ENCODE assay signal across 1 cellular context in genomic region chr6:142385352-142385751, GRCh38.
TF ChIP-seq lines count a peak whose summit lies in the region.

No MANE protein-coding gene starts in this region.

TF ChIP-seq in HepG2, 621 proteins besides CTCF, POLR2A, EP300 and RAD21 (continued from another document):
- TF ChIP-seq ARID5B (CRISPR knock-in tag; IDR thresholded peaks at IDR 0.05) (0 out of 2 replicates have a peak, but pooled peaks have one; percentile 22), GATA4 (IDR thresholded peaks at IDR 0.05; ENCODE audit: borderline replicate concordance, low read depth) (no peak), NR0B2 (CRISPR knock-in tag; IDR thresholded peaks at IDR 0.05) (no peak), ZNF225 (CRISPR knock-in tag; IDR thresholded peaks at IDR 0.05) (no peak), ZNF768 (CRISPR knock-in tag; IDR thresholded peaks at IDR 0.05) (no peak), KDM2A (CRISPR knock-in tag; IDR thresholded peaks at IDR 0.05; ENCODE audit: borderline replicate concordance, low read depth) (no peak), ZFY (CRISPR knock-in tag; IDR thresholded peaks at IDR 0.05) (no peak), ZSCAN31 (CRISPR knock-in tag; IDR thresholded peaks at IDR 0.05; ENCODE audit: low read depth) (no peak), ZNF749 (CRISPR knock-in tag; IDR thresholded peaks at IDR 0.05; ENCODE audit: borderline replicate concordance) (no peak), SP5 (CRISPR knock-in tag; IDR thresholded peaks at IDR 0.05; ENCODE audit: borderline replicate concordance, low read depth) (no peak), CEBPB (IDR thresholded peaks at IDR 0.05; ENCODE audit: borderline replicate concordance, low read depth, low read length) (0 out of 2 replicates have a peak, but pooled peaks have one; percentile 15), ZNF567 (CRISPR knock-in tag; IDR thresholded peaks at IDR 0.05; ENCODE audit: borderline replicate concordance) (no peak), FOXK1 (CRISPR knock-in tag; IDR thresholded peaks at IDR 0.05; ENCODE audit: borderline replicate concordance, low read depth) (no peak), KDM6A (CRISPR knock-in tag; IDR thresholded peaks at IDR 0.05; ENCODE audit: low read depth) (no peak), ZFP36L2 (CRISPR knock-in tag; IDR thresholded peaks at IDR 0.05) (no peak), MXD4 (CRISPR knock-in tag; IDR thresholded peaks at IDR 0.05) (no peak), NCOA1 (CRISPR knock-in tag; IDR thresholded peaks at IDR 0.05) (no peak), ZNF660 (CRISPR knock-in tag; IDR thresholded peaks at IDR 0.05; ENCODE audit: borderline replicate concordance, low read depth) (no peak), FOXA1 (IDR thresholded peaks at IDR 0.05) (peak; percentile 56; the same call in 1 of the 2 replicates), FOXA1 (CRISPR knock-in tag; IDR thresholded peaks at IDR 0.05) (no peak), ZNF230 (CRISPR knock-in tag; IDR thresholded peaks at IDR 0.05) (no peak), SMARCC2 (IDR thresholded peaks at IDR 0.05) (no peak), ZNF598 (CRISPR knock-in tag; IDR thresholded peaks at IDR 0.05; ENCODE audit: borderline replicate concordance) (no peak), ZBTB40 (IDR thresholded peaks at IDR 0.05) (no peak), ZBTB40 (CRISPR knock-in tag; IDR thresholded peaks at IDR 0.05) (no peak), ZNF781 (CRISPR knock-in tag; IDR thresholded peaks at IDR 0.05; ENCODE audit: borderline replicate concordance, not compliant biosample characterization) (no peak), NR3C1 (CRISPR knock-in tag; IDR thresholded peaks at IDR 0.05) (no peak), ZNF12 (CRISPR knock-in tag; IDR thresholded peaks at IDR 0.05) (0 out of 2 replicates have a peak, but pooled peaks have one; percentile 33), FOXA3 (CRISPR knock-in tag; IDR thresholded peaks at IDR 0.05) (peak; percentile 68), YEATS4 (CRISPR knock-in tag; IDR thresholded peaks at IDR 0.05; ENCODE audit: borderline replicate concordance) (no peak), ONECUT2 (CRISPR knock-in tag; IDR thresholded peaks at IDR 0.05) (no peak), ZFP62 (CRISPR knock-in tag; IDR thresholded peaks at IDR 0.05) (no peak), HNRNPL (IDR thresholded peaks at IDR 0.05; ENCODE audit: low read depth, low read length) (no peak), ZNF205 (CRISPR knock-in tag; IDR thresholded peaks at IDR 0.05) (no peak), CBX1 (IDR thresholded peaks at IDR 0.05; ENCODE audit: low read depth) (no peak), ZNF160 (CRISPR knock-in tag; IDR thresholded peaks at IDR 0.05) (no peak), ZNF678 (CRISPR knock-in tag; IDR thresholded peaks at IDR 0.05) (no peak), SALL2 (CRISPR knock-in tag; IDR thresholded peaks at IDR 0.05) (no peak)
TF ChIP-seq in HepG2: peak in this region for 10.
